8 cellular contexts compared by ENCODE assay signal in genomic region chr16:85428168-85428898, GRCh38.
DNase-seq lines count a peak whose midpoint lies in the region; ATAC-seq, FAIRE-seq and TF ChIP-seq lines count a peak whose summit lies in the region.

No MANE protein-coding gene starts in this region.

- no peak; the same call in 1 of the 2 replicates for ATAC-seq in IMR-90 (ENCODE audit: low read depth)

- H3K9me1 ChIP-seq in IMR-90 (ENCODE audit: insufficient read depth, low read length): 0 out of 2 replicates have a peak, but pooled peaks cover 3% of the 10 kb centered on the region

- peaks cover 1% of the 10 kb centered on the region; the same call in 1 of the 2 replicates for H3K36me3 ChIP-seq in IMR-90 (ENCODE audit: control insufficient read depth, insufficient read depth, low read length)

- H3K9ac ChIP-seq in IMR-90 (ENCODE audit: low read depth, low read length): no peak overlapping the region

- H4K20me1 ChIP-seq in IMR-90 (ENCODE audit: insufficient read depth, low read length): peaks cover 48% of the 10 kb centered on the region

- peaks cover 7% of the 10 kb centered on the region for H3K27me3 Mint-ChIP-seq in activated CD4-positive, alpha-beta T cell treated with anti-CD3 and anti-CD28 coated beads, Interleukin-2, amount 10 ng/mL, durations not matched to agents 24 days and 14 days
- H3K27me3 Mint-ChIP-seq in osteocyte (ENCODE audit: unreplicated experiment): peaks cover 4% of the 10 kb centered on the region

- H2BK15ac ChIP-seq in IMR-90 (ENCODE audit: low read depth, low read length): no peak overlapping the region

- H3K79me1 ChIP-seq in IMR-90 (ENCODE audit: low read depth in 1 of 2, low read length in 2 of 2): peaks cover 0 to 5% of the 10 kb centered on the region in 2 experiments; a peak in 3 of 4 replicates

- no peak overlapping the region for H3K4me2 ChIP-seq in IMR-90 (ENCODE audit: low read depth, low read length)

- dilution Hi-C loops in IMR-90 (cut with HindIII; ENCODE audit: low sequenced_read_pairs, unreplicated experiment): no loop called here

- in situ Hi-C loops in IMR-90 (cut with MboI; ENCODE audit: low sequenced_read_pairs): no loop called here

- H4K91ac ChIP-seq in IMR-90 (ENCODE audit: insufficient read depth, low read depth, low read length): no peak overlapping the region

- no peak overlapping the region for H2BK120ac ChIP-seq in IMR-90 (ENCODE audit: low read depth, low read length)

- no peaks in the 10 kb centered on the region for H3K4me1 ChIP-seq in IMR-90 (ENCODE audit: control insufficient read depth, insufficient read depth, low read length)

- H3K4me3 Mint-ChIP-seq in activated CD4-positive, alpha-beta T cell treated with anti-CD3 and anti-CD28 coated beads, Interleukin-2, amount 10 ng/mL, durations not matched to agents 24 days and 14 days: no peak overlapping the region
- no peak overlapping the region for H3K4me3 Mint-ChIP-seq in osteocyte (ENCODE audit: unreplicated experiment)

- peak overlapping the region; percentile 41 for H2AFZ ChIP-seq in IMR-90 (replicated peaks; ENCODE audit: low read length, poor library complexity)

- TF ChIP-seq CTCF in D721Med (IDR thresholded peaks at IDR 0.05; ENCODE audit: insufficient read depth, missing control alignments) (peak; percentile 51), IMR-90 (conservative IDR thresholded peaks at IDR 0.05; ENCODE audit: low read depth, low read length) (peak; percentile 39), epithelial cell of esophagus (IDR thresholded peaks at IDR 0.05; ENCODE audit: insufficient read depth, low read depth, low read length, missing control alignments) (peak; percentile 42), osteocyte (IDR thresholded peaks at IDR 0.05) (peak; percentile 49)

- TF ChIP-seq POLR2A in IMR-90 (IDR thresholded peaks at IDR 0.05; ENCODE audit: low read depth, low read length): no peak

- TF ChIP-seq RAD21 in IMR-90 (IDR thresholded peaks at IDR 0.05; ENCODE audit: low read length): peak; percentile 30; the same call in 1 of the 2 replicates

- no peak for DNase-seq in D721Med (ENCODE audit: insufficient read length, low spot score)
- no peak for DNase-seq in IMR-90
- peak; percentile 84 for DNase-seq in activated CD4-positive, alpha-beta T cell treated with anti-CD3 and anti-CD28 coated beads, Interleukin-2, amount 10 ng/mL, durations not matched to agents 24 days and 14 days
- DNase-seq in epithelial cell of esophagus (ENCODE audit: low read depth): peak; percentile 47
- no peak for DNase-seq in osteocyte (ENCODE audit: extremely low spot score, unreplicated experiment)
- no peak for DNase-seq in NCI-H1930 (lab: John Stamatoyannopoulos, UW)
- no peak for DNase-seq in putamen (ENCODE audit: low spot score)
- DNase-seq in pons (ENCODE audit: low spot score): no peak

- WGBS in IMR-90 (ENCODE audit: extremely low coverage in 2 of 2, insufficient read length in 1 of 2), 2 experiments: 53% methylated on average over 6 of the region's 17 CpGs; no CpG with 5 or more reads in 1 of the 2 experiments

- no peak overlapping the region for H3K27ac Mint-ChIP-seq in activated CD4-positive, alpha-beta T cell treated with anti-CD3 and anti-CD28 coated beads, Interleukin-2, amount 10 ng/mL, durations not matched to agents 24 days and 14 days
- H3K27ac Mint-ChIP-seq in osteocyte (ENCODE audit: unreplicated experiment): no peak overlapping the region

- no peak overlapping the region for H4K8ac ChIP-seq in IMR-90 (ENCODE audit: low read depth in 2 of 2, low read length in 2 of 2)

- intact Hi-C loops in IMR-90 (cut with micrococcal nuclease): no loop called here
- intact Hi-C loops in activated CD4-positive, alpha-beta T cell treated with anti-CD3 and anti-CD28 coated beads, Interleukin-2, amount 10 ng/mL, durations not matched to agents 24 days and 14 days (cut with micrococcal nuclease): loop anchor here (5.0 kb wide), 1 partner anchor 126 kb away; no protein-coding TSS in a partner anchor

- H3K14ac ChIP-seq in IMR-90 (replicated peaks; ENCODE audit: low read depth, low read length): no peak overlapping the region

- BruUV-seq in IMR-90 (replicated peaks; lab: Mats Ljungman, UMichigan): no TSS peak

- no peaks in the 10 kb centered on the region for H3K27me3 ChIP-seq in IMR-90 (ENCODE audit: control insufficient read depth, insufficient read depth, low read length)

- no peak for FAIRE-seq in D721Med (lab: Jason Lieb, UNC)

- H3K4me3 ChIP-seq in IMR-90 (ENCODE audit: insufficient read depth, low read depth, low read length) (no peak overlapping the region), epithelial cell of esophagus (ENCODE audit: low read length) (no peak overlapping the region)

- H3K4ac ChIP-seq in IMR-90 (ENCODE audit: low read depth, low read length): no peak overlapping the region

- CTCF ChIA-PET in IMR-90 (lab: Yijun Ruan, JAX): no interaction called here

- no peak overlapping the region for H2AK5ac ChIP-seq in IMR-90 (ENCODE audit: low read depth, low read length)

- H2BK20ac ChIP-seq in IMR-90 (ENCODE audit: low read depth, low read length): no peak overlapping the region

- H3K36me3 Mint-ChIP-seq in activated CD4-positive, alpha-beta T cell treated with anti-CD3 and anti-CD28 coated beads, Interleukin-2, amount 10 ng/mL, durations not matched to agents 24 days and 14 days (ENCODE audit: low read depth): no peaks in the 10 kb centered on the region
- no peaks in the 10 kb centered on the region for H3K36me3 Mint-ChIP-seq in osteocyte (ENCODE audit: unreplicated experiment)

- H3K27ac ChIP-seq in IMR-90 (ENCODE audit: insufficient read depth, low read length): no peak overlapping the region

- H3K18ac ChIP-seq in IMR-90 (ENCODE audit: low read depth, low read length): no peak overlapping the region

- H3K9me3 ChIP-seq in IMR-90 (ENCODE audit: control insufficient read depth, insufficient read depth, low read length): no peaks in the 10 kb centered on the region

- H3K56ac ChIP-seq in IMR-90 (ENCODE audit: extremely low read depth, insufficient read depth, low read length): no peak overlapping the region

- no peaks in the 10 kb centered on the region for H3K4me1 Mint-ChIP-seq in activated CD4-positive, alpha-beta T cell treated with anti-CD3 and anti-CD28 coated beads, Interleukin-2, amount 10 ng/mL, durations not matched to agents 24 days and 14 days
- H3K4me1 Mint-ChIP-seq in osteocyte (ENCODE audit: unreplicated experiment): peaks cover 6% of the 10 kb centered on the region

- no peak overlapping the region for H2BK5ac ChIP-seq in IMR-90 (ENCODE audit: low read depth, low read length, poor library complexity, severe bottlenecking)

- H3K9me3 Mint-ChIP-seq in activated CD4-positive, alpha-beta T cell treated with anti-CD3 and anti-CD28 coated beads, Interleukin-2, amount 10 ng/mL, durations not matched to agents 24 days and 14 days: no peaks in the 10 kb centered on the region
- no peaks in the 10 kb centered on the region for H3K9me3 Mint-ChIP-seq in osteocyte (ENCODE audit: unreplicated experiment)

- no peak overlapping the region for H3K23ac ChIP-seq in IMR-90 (ENCODE audit: low read depth, low read length)

- peak overlapping the region; percentile 3 for H2AK9ac ChIP-seq in IMR-90 (replicated peaks; ENCODE audit: low read depth, low read length, poor library complexity)

- POLR2A ChIA-PET in IMR-90 (lab: Charles Lee; ENCODE audit: unreplicated experiment): no interaction called here

- no peak overlapping the region for H4K5ac ChIP-seq in IMR-90 (ENCODE audit: low read depth, low read length)

TF ChIP-seq in IMR-90, 13 proteins besides CTCF, POLR2A, EP300 and RAD21:
- TF ChIP-seq MAFK (IDR thresholded peaks at IDR 0.05; ENCODE audit: low read depth, low read length): no peak
- no peak for TF ChIP-seq ELK1 (IDR thresholded peaks at IDR 0.05; ENCODE audit: borderline replicate concordance, low read depth, low read length)
- TF ChIP-seq RCOR1 (IDR thresholded peaks at IDR 0.05; ENCODE audit: insufficient replicate concordance, low read length): peak; percentile 16
- TF ChIP-seq SMC3 (IDR thresholded peaks at IDR 0.05; ENCODE audit: low read depth, low read length): peak; percentile 37
TF ChIP-seq in IMR-90: peak in this region for 2.

Comparison
In these comparisons a context has a peak if more than half of its experiments do, and no peak if none do; other contexts are left out.
1. DNase-seq: peak in activated CD4-positive, alpha-beta T cell treated with anti-CD3 and anti-CD28 coated beads, Interleukin-2, amount 10 ng/mL, durations not matched to agents 24 days and 14 days (single experiment) and epithelial cell of esophagus (single experiment); none in D721Med (single experiment), IMR-90 (single experiment), osteocyte (single experiment), NCI-H1930 (0 of 2), putamen (single experiment) and pons (single experiment).
2. Peak in every context shown above with its lines, with median percentiles within 50 percentile points of each other: CTCF ChIP-seq.